Comparison of ENCODE assay signal across 1 cellular context in the genomic region with DNA sequence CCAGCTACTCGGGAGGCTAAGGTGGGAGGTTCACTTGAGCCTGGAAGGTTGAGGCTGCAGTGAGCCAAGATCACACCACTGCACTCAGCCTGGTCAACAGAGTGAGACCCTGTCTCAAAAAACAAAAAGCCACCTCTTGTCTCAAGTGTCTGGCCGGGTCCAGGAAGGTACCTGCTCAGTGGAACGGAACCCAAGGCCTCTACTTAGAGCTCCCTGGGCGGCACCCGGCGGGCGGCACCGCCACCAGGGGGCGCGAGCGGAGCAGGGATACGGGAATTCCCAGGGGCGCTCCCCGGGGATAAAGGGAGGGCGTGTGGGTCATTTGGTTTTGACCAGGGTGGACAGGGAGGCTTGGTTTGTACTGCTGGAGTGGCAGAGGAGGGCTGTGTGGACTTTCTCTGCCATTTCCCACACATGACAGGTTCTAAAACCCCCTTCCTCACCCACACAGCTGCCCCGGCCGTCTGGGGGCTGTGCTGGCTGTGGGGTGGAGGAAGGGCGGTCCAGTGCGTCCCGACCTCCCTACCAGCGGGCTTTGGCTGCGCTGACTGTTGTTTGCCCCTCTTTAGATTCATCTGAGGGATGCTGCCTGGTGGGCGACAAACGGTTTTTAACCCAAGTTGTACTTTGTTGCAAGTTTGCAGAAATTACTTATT.
TF ChIP-seq lines count a peak whose summit lies in the region.

No MANE protein-coding gene starts in this region.

TF ChIP-seq in HEK293, 187 proteins besides CTCF, POLR2A, EP300 and RAD21 (continued from another document):
- TF ChIP-seq, protein P1, sequence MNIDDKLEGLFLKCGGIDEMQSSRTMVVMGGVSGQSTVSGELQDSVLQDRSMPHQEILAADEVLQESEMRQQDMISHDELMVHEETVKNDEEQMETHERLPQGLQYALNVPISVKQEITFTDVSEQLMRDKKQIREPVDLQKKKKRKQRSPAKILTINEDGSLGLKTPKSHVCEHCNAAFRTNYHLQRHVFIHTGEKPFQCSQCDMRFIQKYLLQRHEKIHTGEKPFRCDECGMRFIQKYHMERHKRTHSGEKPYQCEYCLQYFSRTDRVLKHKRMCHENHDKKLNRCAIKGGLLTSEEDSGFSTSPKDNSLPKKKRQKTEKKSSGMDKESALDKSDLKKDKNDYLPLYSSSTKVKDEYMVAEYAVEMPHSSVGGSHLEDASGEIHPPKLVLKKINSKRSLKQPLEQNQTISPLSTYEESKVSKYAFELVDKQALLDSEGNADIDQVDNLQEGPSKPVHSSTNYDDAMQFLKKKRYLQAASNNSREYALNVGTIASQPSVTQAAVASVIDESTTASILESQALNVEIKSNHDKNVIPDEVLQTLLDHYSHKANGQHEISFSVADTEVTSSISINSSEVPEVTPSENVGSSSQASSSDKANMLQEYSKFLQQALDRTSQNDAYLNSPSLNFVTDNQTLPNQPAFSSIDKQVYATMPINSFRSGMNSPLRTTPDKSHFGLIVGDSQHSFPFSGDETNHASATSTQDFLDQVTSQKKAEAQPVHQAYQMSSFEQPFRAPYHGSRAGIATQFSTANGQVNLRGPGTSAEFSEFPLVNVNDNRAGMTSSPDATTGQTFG (tag by site-specific recombination; IDR thresholded peaks at IDR 0.05; ENCODE audit: borderline replicate concordance) = no peak
- TF ChIP-seq ZNF76 (tag by site-specific recombination; IDR thresholded peaks at IDR 0.05; ENCODE audit: borderline replicate concordance, low read depth) (no peak), GLIS2 (tag by site-specific recombination; IDR thresholded peaks at IDR 0.05) (0 out of 2 replicates have a peak, but pooled peaks have one; percentile 25), ZNF670 (tag by site-specific recombination; IDR thresholded peaks at IDR 0.05; ENCODE audit: low read depth) (no peak), ZNF654 (tag by site-specific recombination; IDR thresholded peaks at IDR 0.05; ENCODE audit: low read depth) (peak; percentile 44), ZNF768 (tag by site-specific recombination; IDR thresholded peaks at IDR 0.05) (no peak), ZNF211 (tag by site-specific recombination; IDR thresholded peaks at IDR 0.05; ENCODE audit: low read depth) (no peak), ZNF600 (tag by site-specific recombination; IDR thresholded peaks at IDR 0.05) (0 out of 2 replicates have a peak, but pooled peaks have one; percentile 15), ZNF2 (tag by site-specific recombination; IDR thresholded peaks at IDR 0.05) (0 out of 2 replicates have a peak, but pooled peaks have one; percentile 24), SP7 (tag by site-specific recombination; IDR thresholded peaks at IDR 0.05) (no peak), ZNF792 (tag by site-specific recombination; IDR thresholded peaks at IDR 0.05) (no peak), ZNF791 (tag by site-specific recombination; IDR thresholded peaks at IDR 0.05) (no peak), PRDM1 (tag by site-specific recombination; IDR thresholded peaks at IDR 0.05) (no peak), ZNF311 (tag by site-specific recombination; IDR thresholded peaks at IDR 0.05; ENCODE audit: borderline replicate concordance) (no peak), ZNF146 (tag by site-specific recombination; IDR thresholded peaks at IDR 0.05) (no peak), ZNF335 (tag by site-specific recombination; conservative IDR thresholded peaks at IDR 0.05) (no peak), ZFHX2 (tag by site-specific recombination; conservative IDR thresholded peaks at IDR 0.05) (peak; percentile 45), WT1 (tag by site-specific recombination; IDR thresholded peaks at IDR 0.05) (peak; percentile 24; the same call in 1 of the 2 replicates), ZNF157 (tag by site-specific recombination; IDR thresholded peaks at IDR 0.05) (no peak), KLF8 (tag by site-specific recombination; IDR thresholded peaks at IDR 0.05) (no peak), ZNF214 (tag by site-specific recombination; IDR thresholded peaks at IDR 0.05; ENCODE audit: borderline replicate concordance) (no peak), ZNF423 (tag by site-specific recombination; IDR thresholded peaks at IDR 0.05) (peak; percentile 75; the same call in 1 of the 2 replicates)
- TF ChIP-seq, protein P2, sequence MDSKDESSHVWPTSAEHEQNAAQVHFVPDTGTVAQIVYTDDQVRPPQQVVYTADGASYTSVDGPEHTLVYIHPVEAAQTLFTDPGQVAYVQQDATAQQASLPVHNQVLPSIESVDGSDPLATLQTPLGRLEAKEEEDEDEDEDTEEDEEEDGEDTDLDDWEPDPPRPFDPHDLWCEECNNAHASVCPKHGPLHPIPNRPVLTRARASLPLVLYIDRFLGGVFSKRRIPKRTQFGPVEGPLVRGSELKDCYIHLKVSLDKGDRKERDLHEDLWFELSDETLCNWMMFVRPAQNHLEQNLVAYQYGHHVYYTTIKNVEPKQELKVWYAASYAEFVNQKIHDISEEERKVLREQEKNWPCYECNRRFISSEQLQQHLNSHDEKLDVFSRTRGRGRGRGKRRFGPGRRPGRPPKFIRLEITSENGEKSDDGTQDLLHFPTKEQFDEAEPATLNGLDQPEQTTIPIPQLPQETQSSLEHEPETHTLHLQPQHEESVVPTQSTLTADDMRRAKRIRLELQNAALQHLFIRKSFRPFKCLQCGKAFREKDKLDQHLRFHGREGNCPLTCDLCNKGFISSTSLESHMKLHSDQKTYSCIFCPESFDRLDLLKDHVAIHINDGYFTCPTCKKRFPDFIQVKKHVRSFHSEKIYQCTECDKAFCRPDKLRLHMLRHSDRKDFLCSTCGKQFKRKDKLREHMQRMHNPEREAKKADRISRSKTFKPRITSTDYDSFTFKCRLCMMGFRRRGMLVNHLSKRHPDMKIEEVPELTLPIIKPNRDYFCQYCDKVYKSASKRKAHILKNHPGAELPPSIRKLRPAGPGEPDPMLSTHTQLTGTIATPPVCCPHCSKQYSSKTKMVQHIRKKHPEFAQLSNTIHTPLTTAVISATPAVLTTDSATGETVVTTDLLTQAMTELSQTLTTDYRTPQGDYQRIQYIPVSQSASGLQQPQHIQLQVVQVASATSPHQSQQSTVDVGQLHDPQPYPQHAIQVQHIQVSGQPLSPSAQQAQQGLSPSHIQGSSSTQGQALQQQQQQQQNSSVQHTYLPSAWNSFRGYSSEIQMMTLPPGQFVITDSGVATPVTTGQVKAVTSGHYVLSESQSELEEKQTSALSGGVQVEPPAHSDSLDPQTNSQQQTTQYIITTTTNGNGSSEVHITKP (tag by site-specific recombination; IDR thresholded peaks at IDR 0.05) = no peak
- TF ChIP-seq, protein P3, sequence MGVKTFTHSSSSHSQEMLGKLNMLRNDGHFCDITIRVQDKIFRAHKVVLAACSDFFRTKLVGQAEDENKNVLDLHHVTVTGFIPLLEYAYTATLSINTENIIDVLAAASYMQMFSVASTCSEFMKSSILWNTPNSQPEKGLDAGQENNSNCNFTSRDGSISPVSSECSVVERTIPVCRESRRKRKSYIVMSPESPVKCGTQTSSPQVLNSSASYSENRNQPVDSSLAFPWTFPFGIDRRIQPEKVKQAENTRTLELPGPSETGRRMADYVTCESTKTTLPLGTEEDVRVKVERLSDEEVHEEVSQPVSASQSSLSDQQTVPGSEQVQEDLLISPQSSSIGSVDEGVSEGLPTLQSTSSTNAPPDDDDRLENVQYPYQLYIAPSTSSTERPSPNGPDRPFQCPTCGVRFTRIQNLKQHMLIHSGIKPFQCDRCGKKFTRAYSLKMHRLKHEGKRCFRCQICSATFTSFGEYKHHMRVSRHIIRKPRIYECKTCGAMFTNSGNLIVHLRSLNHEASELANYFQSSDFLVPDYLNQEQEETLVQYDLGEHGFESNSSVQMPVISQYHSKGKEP (tag by site-specific recombination; IDR thresholded peaks at IDR 0.05) = no peak
